ENCODE assay signal across 18 cellular contexts in genomic region chr2:105725388-105725787, GRCh38. TPM values are rescaled to one million over a fixed set of nuclear protein-coding genes. Genes with fewer than 3 reads are reported as not detected.
DNase-seq lines count a peak whose midpoint lies in the region; ATAC-seq and TF ChIP-seq lines count a peak whose summit lies in the region.
"Had no signal": no experiment of that assay in that cellular context is flagged by ENCODE, and none has a peak within 500 bp of the region (broad histone marks: within the 10 kb centered on the region; RNA-seq: fewer than 3 reads in every experiment).

No MANE protein-coding gene starts in this region.

- H3K4me3 ChIP-seq in OCI-LY7 (ENCODE audit: low read depth, low read length, poor library complexity, severe bottlenecking), result peak overlapping the region; percentile 31
- H3K4me3 ChIP-seq in psoas muscle, result no peak overlapping the region
- H3K4me3 ChIP-seq in A673 (ENCODE audit: low read depth, low read length, poor library complexity, severe bottlenecking), result no peak overlapping the region
- H3K4me3 ChIP-seq: colonic mucosa, left ventricle myocardium inferior, skin epidermis, transverse colon had no signal

- peak overlapping the region; percentile 49 for H3K4me2 ChIP-seq in OCI-LY7 (ENCODE audit: low read length)

- intact Hi-C loops in OCI-LY7 (cut with micrococcal nuclease; ENCODE audit: unreplicated experiment), result loop anchor here (1.0 to 5.0 kb wide), 3 partner anchors 52 to 112 kb away; no protein-coding TSS in a partner anchor
- intact Hi-C loops in psoas muscle (cut with DNase I), result no loop called here
- intact Hi-C loops in A673 (cut with micrococcal nuclease; ENCODE audit: unreplicated experiment), result no loop called here

- POLR2A ChIA-PET in OCI-LY7 (lab: Charles Lee), result interaction anchor here (0.7 to 4.1 kb wide), 8 partner anchors 9 to 109 kb away, joined by 3 to 26 read pairs (median 3); no protein-coding TSS in a partner anchor
- POLR2A ChIA-PET in A673 (lab: Charles Lee; ENCODE audit: low non-redundant PET), result no interaction called here

- peak; percentile 75 for DNase-seq in OCI-LY7 (ENCODE audit: low spot score)
- no peak for DNase-seq in psoas muscle
- no peak for DNase-seq in A673 (ENCODE audit: low spot score)
- no peak for DNase-seq in effector CD8-positive, alpha-beta T cell (lab: John Stamatoyannopoulos, UW)
- DNase-seq: activated CD4-positive, alpha-beta T cell treated with anti-CD3 and anti-CD28 coated beads for 48 hours; activated CD8-positive, alpha-beta memory T cell treated with anti-CD3 and anti-CD28 coated beads, Interleukin-2, amount 10 ng/mL, durations not matched to agents 7 days and 5 days; Caco-2; colonic mucosa; left ventricle myocardium inferior; midbrain; NCI-H82; stimulated activated CD4-positive, alpha-beta T cell treated with anti-CD3 and anti-CD28 coated beads, Interleukin-2, amount 100 ng/mL, for 48 hours had no signal

- H3K36me3 ChIP-seq in OCI-LY7 (ENCODE audit: insufficient read depth, low read length) (peaks cover 14% of the 10 kb centered on the region), psoas muscle (ENCODE audit: insufficient read depth in 1 of 2, low read depth in 1 of 2) (no peaks in the 10 kb centered on the region), A673 (ENCODE audit: insufficient read depth, low read length, poor library complexity, severe bottlenecking) (no peaks in the 10 kb centered on the region)
- H3K36me3 ChIP-seq: colonic mucosa, left ventricle myocardium inferior, transverse colon had no signal

- CTCF ChIA-PET in OCI-LY7 (lab: Charles Lee; ENCODE audit: unreplicated experiment), result no interaction called here
- CTCF ChIA-PET in A673 (lab: Charles Lee), result no interaction called here

- peaks cover 59% of the 10 kb centered on the region for H3K4me1 ChIP-seq in OCI-LY7 (ENCODE audit: insufficient read depth, low read length, poor library complexity, severe bottlenecking)
- H3K4me1 ChIP-seq in psoas muscle, result peaks cover 10% of the 10 kb centered on the region
- no peaks in the 10 kb centered on the region for H3K4me1 ChIP-seq in A673 (ENCODE audit: insufficient read depth, low read length, poor library complexity, severe bottlenecking)
- H3K4me1 ChIP-seq: colonic mucosa, left ventricle myocardium inferior, transverse colon had no signal

- BruUV-seq in OCI-LY7 (replicated peaks; lab: Mats Ljungman, UMichigan) (no TSS peak), A673 (replicated peaks; lab: Mats Ljungman, UMichigan) (no TSS peak)

- H3K27ac ChIP-seq in OCI-LY7 (ENCODE audit: low read depth, low read length, poor library complexity, severe bottlenecking), result peak overlapping the region; percentile 83
- no peak overlapping the region for H3K27ac ChIP-seq in psoas muscle
- H3K27ac ChIP-seq in A673 (ENCODE audit: low read depth, low read length, poor library complexity, severe bottlenecking), result no peak overlapping the region
- H3K27ac ChIP-seq: colonic mucosa, left ventricle myocardium inferior, skin epidermis, transverse colon had no signal

- H3K27me3 ChIP-seq in psoas muscle (ENCODE audit: insufficient read depth in 3 of 3, low read length in 2 of 3) (no peaks in the 10 kb centered on the region), A673 (replicated peaks; ENCODE audit: insufficient read depth, low read depth, low read length, poor library complexity) (peaks cover 6% of the 10 kb centered on the region)
- H3K27me3 ChIP-seq: colonic mucosa, transverse colon had no signal

- H2AFZ ChIP-seq in OCI-LY7 (ENCODE audit: low read length), result peak overlapping the region; percentile 65; the same call in 1 of the 2 replicates

- no peak for TF ChIP-seq CTCF in OCI-LY7 (conservative IDR thresholded peaks at IDR 0.05; ENCODE audit: low read length)
- TF ChIP-seq CTCF in psoas muscle (IDR thresholded peaks at IDR 0.05), result no peak
- no peak for TF ChIP-seq CTCF in A673 (conservative IDR thresholded peaks at IDR 0.05; ENCODE audit: low read depth, low read length)

- no peaks in the 10 kb centered on the region for H4K20me1 ChIP-seq in OCI-LY7 (ENCODE audit: insufficient read depth, low read length)

- no peaks in the 10 kb centered on the region for H3K9me2 ChIP-seq in OCI-LY7 (ENCODE audit: insufficient read depth, low read length)

- H3K9me3 ChIP-seq in OCI-LY7 (ENCODE audit: low read length), result peaks cover 31% of the 10 kb centered on the region
- peaks cover 9% of the 10 kb centered on the region for H3K9me3 ChIP-seq in psoas muscle
- H3K9me3 ChIP-seq in A673 (ENCODE audit: low read depth, low read length, poor library complexity, severe bottlenecking), result peaks cover 2% of the 10 kb centered on the region
- H3K9me3 ChIP-seq: Caco-2, colonic mucosa had no signal

- WGBS in psoas muscle, 3 donors, result 25 to 50% (median 34%) methylated on average over 5 of the region's 5 CpGs

- H3K79me2 ChIP-seq in OCI-LY7 (ENCODE audit: insufficient read depth, low read depth, low read length), result no peaks in the 10 kb centered on the region

- ATAC-seq in GM19438 (IDR thresholded peaks at IDR 0.05; ENCODE audit: low read depth, unreplicated experiment) (peak; percentile 27), HG02763 (IDR thresholded peaks at IDR 0.05; ENCODE audit: unreplicated experiment) (peak; percentile 35), psoas muscle (peak; percentile 20 to 63 (median 45)), HG03469 (IDR thresholded peaks at IDR 0.05; ENCODE audit: unreplicated experiment) (no peak)
- ATAC-seq: activated CD8-positive, alpha-beta memory T cell treated with anti-CD3 and anti-CD28 coated beads, Interleukin-2, amount 10 ng/mL, durations not matched to agents 7 days and 5 days; activated naive CD4-positive, alpha-beta T cell treated with anti-CD3 and anti-CD28 coated beads, Interleukin-2, amount 50 U/mL, for 72 hours had no signal

RNA-seq across cellular contexts. Expression of gene NCK2, which starts 19.3 kb away (rescaled TPM):
- 23.4 and 24.7 TPM in 2 replicates for total RNA-seq in OCI-LY7 (2014; rRNA removed; shearing (Covaris generic))
- total RNA-seq in OCI-LY7 (2022) (33.5 and 34.2 TPM in 2 replicates), psoas muscle (10 to 100 TPM; 33.9 to 53.1 (median 41.1) TPM), A673 (2021) (21.6 and 24.4 TPM in 2 replicates)
- polyA plus RNA-seq in psoas muscle, result 100 to 1,000 TPM in 1 of 3 donors, 10 to 100 TPM in 2; 26.5 to 111 (median 39.6) TPM
